ENCODE assay signal across 8 cellular contexts in genomic region chr1:40373323-40374283, GRCh38. TPM values are rescaled to one million over a fixed set of nuclear protein-coding genes. Genes with fewer than 3 reads are reported as not detected.
DNase-seq lines count a peak whose midpoint lies in the region; ATAC-seq, FAIRE-seq and TF ChIP-seq lines count a peak whose summit lies in the region.

TSS of gene SMAP2 (plus strand) at chr1:40373727. CDS start at chr1:40374121, 394 bp downstream.

- DNase-seq in GM12892 (ENCODE audit: insufficient read length) (peak; percentile 92), NCI-H146 treated with DMSO at 0.1 percent for 48 hours (lab: John Stamatoyannopoulos, UW; ENCODE audit: unreplicated experiment) (peak; percentile 72), T-helper 1 cell (peak; percentile 93 to 97 (median 95)), adrenal gland (peak; percentile 96 to 98 (median 97)), heart left ventricle (peak; percentile 96 to 98 (median 97)), posterior cingulate gyrus (peak; percentile 90 to 99 (median 94)), type B pancreatic cell (ENCODE audit: extremely low spot score, unreplicated experiment) (peak; percentile 97)

- 1 to 4% (median 2%) methylated on average over 22 to 65 of the region's 65 CpGs for WGBS in adrenal gland, 4 donors
- WGBS in heart left ventricle, 4 donors, result 1% methylated on average over 46 to 65 of the region's 65 CpGs

- no peaks in the 10 kb centered on the region for H3K36me3 Mint-ChIP-seq in type B pancreatic cell

- peak within 1 kb of the TSS; percentile 72 to 98 (median 86) for H3K4me3 ChIP-seq in adrenal gland
- H3K4me3 ChIP-seq in heart left ventricle, result peak within 1 kb of the TSS; percentile 65 to 100 (median 82)

- H3K4me3 Mint-ChIP-seq in type B pancreatic cell, result peak within 1 kb of the TSS; percentile 99

- H3K27ac ChIP-seq in adrenal gland (peak within 1 kb of the TSS; percentile 84 to 96 (median 90)), heart left ventricle (peak within 1 kb of the TSS; percentile 59 to 99 (median 85))

- H3K4me1 ChIP-seq in adrenal gland (replicated peaks in 1 of 2) (peaks cover 0 to 15% of the 10 kb centered on the region in 2 donors), heart left ventricle (peaks cover 0 to 44% (median 12%) of the 10 kb centered on the region in 12 donors)

- H3K27me3 ChIP-seq in adrenal gland, result no peaks in the 10 kb centered on the region
- H3K27me3 ChIP-seq in heart left ventricle, result no peaks in the 10 kb centered on the region

- H3K4me1 Mint-ChIP-seq in type B pancreatic cell (ENCODE audit: unreplicated experiment), result peaks cover 17% of the 10 kb centered on the region

- TF ChIP-seq CTCF in adrenal gland (IDR thresholded peaks at IDR 0.05) (no peak), heart left ventricle (IDR thresholded peaks at IDR 0.05) (no peak), type B pancreatic cell (conservative IDR thresholded peaks at IDR 0.05) (no peak)

- intact Hi-C loops in adrenal gland (cut with DNase I), result no loop called here
- intact Hi-C loops in heart left ventricle (cut with DNase I), result loop anchor here in 1 of 10 donors (5.0 kb wide), 1 partner anchor 116 kb away; the partner anchor contains the start of gene ZMPSTE24
- intact Hi-C loops in posterior cingulate gyrus (cut with DNase I), result loop anchor here (5.0 kb wide), 1 partner anchor 34 kb away; no protein-coding TSS in a partner anchor

- H3K27ac Mint-ChIP-seq in type B pancreatic cell, result peak within 1 kb of the TSS; percentile 92

- H3K9me3 ChIP-seq in adrenal gland (replicated peaks in 1 of 3) (no peaks in the 10 kb centered on the region), heart left ventricle (no peaks in the 10 kb centered on the region)

- FAIRE-seq in GM12892 (lab: Jason Lieb, UNC), result peak; percentile 95

- peak; percentile 88; the same call in 1 of the 2 replicates for TF ChIP-seq POLR2A in GM12892 (IDR thresholded peaks at IDR 0.05; ENCODE audit: low read depth, low read length)
- TF ChIP-seq POLR2A in adrenal gland (IDR thresholded peaks at IDR 0.05), result peak; percentile 42 to 77
- TF ChIP-seq POLR2A in heart left ventricle (IDR thresholded peaks at IDR 0.05), result peak in 1 of 2 donors; percentile 65

- H3K27me3 Mint-ChIP-seq in type B pancreatic cell, result peaks cover 7% of the 10 kb centered on the region

- H3K36me3 ChIP-seq in adrenal gland (replicated peaks in 1 of 2) (no peaks in the 10 kb centered on the region), heart left ventricle (no peaks in the 10 kb centered on the region)

- ATAC-seq in HG02852 (IDR thresholded peaks at IDR 0.05; ENCODE audit: unreplicated experiment) (peak; percentile 88), heart left ventricle (peak; percentile 99 to 100 (median 99))

- H3K9me3 Mint-ChIP-seq in type B pancreatic cell, result no peaks in the 10 kb centered on the region

RNA-seq across cellular contexts. Expression of gene SMAP2, which starts in this region (rescaled TPM):
- polyA plus RNA-seq in GM12892 (2012; ENCODE audit: missing spikeins), result 122 TPM
- total RNA-seq in adrenal gland (10 to 100 TPM; 25.4 to 52.8 (median 38.9) TPM), heart left ventricle (10 to 100 TPM in 8 of 9 donors, 1 to 10 TPM in 1; 9.9 to 44.4 (median 12.9) TPM), type B pancreatic cell (ENCODE audit: low replicate concordance) (16.8 and 20.9 TPM in 2 replicates)
- polyA plus RNA-seq in adrenal gland (10 to 100 TPM; 15.0 to 55.9 (median 20.1) TPM), heart left ventricle (10 to 100 TPM in 1 of 2 donors, 1 to 10 TPM in 1; 8.9 to 24.5 TPM)

Comparison
In these comparisons a context has a peak if more than half of its experiments do, and no peak if none do; other contexts are left out.
1. Peak in every context shown above with its lines: DNase-seq, ATAC-seq, H3K4me3 ChIP-seq and H3K27ac ChIP-seq.